21 cellular contexts compared by ENCODE assay signal in the genomic region with DNA sequence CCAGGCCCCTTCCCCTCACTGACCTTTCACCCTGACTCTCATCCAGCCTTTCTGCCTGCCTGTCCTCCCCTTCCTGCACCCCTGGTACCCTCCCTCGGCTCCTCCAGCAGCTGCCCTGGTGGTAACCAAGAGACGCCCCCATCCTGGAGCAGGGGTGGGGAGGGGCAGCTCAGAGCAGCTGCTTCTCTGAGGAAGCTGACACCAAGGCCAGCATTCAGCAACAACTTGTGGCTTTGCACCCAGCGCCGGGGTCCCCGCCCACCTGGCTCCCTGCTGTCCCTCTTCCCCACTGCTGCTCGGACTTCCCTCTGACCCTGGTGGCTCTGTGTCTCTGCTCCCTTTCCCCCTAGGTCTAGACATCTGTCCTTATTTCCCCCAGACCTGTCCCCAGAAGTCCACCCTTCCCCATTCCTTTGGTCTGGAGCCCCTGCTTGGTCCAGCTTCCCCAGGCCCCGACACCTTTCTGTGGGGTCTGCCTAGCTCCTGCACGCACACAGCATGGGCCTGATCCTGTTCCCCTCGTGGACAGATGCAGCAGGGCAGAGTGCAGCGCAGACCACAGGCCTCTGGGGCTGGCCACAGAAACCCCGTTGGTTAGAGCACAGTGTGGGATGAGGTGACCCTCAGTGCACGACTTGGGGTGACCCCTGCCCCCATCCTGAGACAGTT. TPM values are rescaled to one million over a fixed set of nuclear protein-coding genes. Genes with fewer than 3 reads are reported as not detected.
A peak's percentile ranks its signal among the peaks of the same experiment; 100 is the strongest.
DNase-seq lines count a peak whose midpoint lies in the region; ATAC-seq, FAIRE-seq and TF ChIP-seq lines count a peak whose summit lies in the region.
"Had no signal": no experiment of that assay in that cellular context is flagged by ENCODE, and none has a peak within 500 bp of the region (broad histone marks: within the 10 kb centered on the region; RNA-seq: fewer than 3 reads in every experiment).

No MANE protein-coding gene starts in this region.

- TF ChIP-seq CTCF in gastrocnemius medialis (IDR thresholded peaks at IDR 0.05 in 4 of 5, conservative IDR thresholded peaks at IDR 0.05 in 1 of 5) (no peak), lower lobe of right lung (IDR thresholded peaks at IDR 0.05) (no peak)

- ATAC-seq in gastrocnemius medialis (no peak), lower lobe of right lung (no peak)
- ATAC-seq: Panc1 had no signal

- peak overlapping the region; percentile 34 for H3K27ac Mint-ChIP-seq in activated CD4-positive, alpha-beta T cell treated with anti-CD3 and anti-CD28 coated beads, Interleukin-2, amount 10 ng/mL, durations not matched to agents 24 days and 14 days
- no peak overlapping the region for H3K27ac Mint-ChIP-seq in activated CD4-positive, alpha-beta T cell treated with anti-CD3 and anti-CD28 coated beads, Interleukin-2, amount 10 ng/mL, durations not matched to agents 7 days and 5 days
- H3K27ac Mint-ChIP-seq in dendritic cell treated with granulocyte-macrophage colony-stimulating factor and Interleukin-4, amounts not matched to agents 40 ng/mL and 50 ng/mL, for 4 days, result peak overlapping the region; percentile 24

- DNase-seq in activated CD4-positive, alpha-beta T cell treated with anti-CD3 and anti-CD28 coated beads, Interleukin-2, amount 10 ng/mL, durations not matched to agents 24 days and 14 days, result no peak
- DNase-seq in activated CD4-positive, alpha-beta T cell treated with anti-CD3 and anti-CD28 coated beads, Interleukin-2, amount 10 ng/mL, durations not matched to agents 7 days and 5 days, result no peak
- peak; percentile 57 for DNase-seq in MV-4-11 (lab: John Stamatoyannopoulos, UW)
- peak in 1 of 2 donors; percentile 43 for DNase-seq in gastrocnemius medialis
- DNase-seq in lower lobe of right lung, result no peak
- no peak for DNase-seq in GM12892 (ENCODE audit: insufficient read length)
- no peak for DNase-seq in posterior vena cava (ENCODE audit: low spot score)
- DNase-seq: ACHN; activated CD4-positive, alpha-beta T cell treated with anti-CD3 and anti-CD28 coated beads for 1 hour; activated T-cell treated with anti-CD3 and anti-CD28 coated beads, Interleukin-2, amount 50 U/mL, for 48 hours; adrenal gland; HCEC 1CT; KG1; NCI-H1436 treated with DMSO at 0.1 percent for 48 hours; NCI-H446 treated with DMSO at 0.1 percent for 48 hours; posterior cingulate gyrus; T-helper 1 cell; testis had no signal

- peaks cover 8% of the 10 kb centered on the region for H3K36me3 Mint-ChIP-seq in activated CD4-positive, alpha-beta T cell treated with anti-CD3 and anti-CD28 coated beads, Interleukin-2, amount 10 ng/mL, durations not matched to agents 24 days and 14 days (ENCODE audit: low read depth)
- H3K36me3 Mint-ChIP-seq in activated CD4-positive, alpha-beta T cell treated with anti-CD3 and anti-CD28 coated beads, Interleukin-2, amount 10 ng/mL, durations not matched to agents 7 days and 5 days (ENCODE audit: low read depth), result peaks cover 5% of the 10 kb centered on the region
- H3K36me3 Mint-ChIP-seq in dendritic cell treated with granulocyte-macrophage colony-stimulating factor and Interleukin-4, amounts not matched to agents 40 ng/mL and 50 ng/mL, for 4 days (ENCODE audit: low read depth), result peaks cover 40% of the 10 kb centered on the region

- H3K4me3 ChIP-seq in gastrocnemius medialis, result no peak overlapping the region
- no peak overlapping the region for H3K4me3 ChIP-seq in lower lobe of right lung
- H3K4me3 ChIP-seq: adrenal gland, testis had no signal

- no peaks in the 10 kb centered on the region for H3K27me3 ChIP-seq in gastrocnemius medialis
- no peaks in the 10 kb centered on the region for H3K27me3 ChIP-seq in lower lobe of right lung (ENCODE audit: low read depth)
- H3K27me3 ChIP-seq: adrenal gland, testis had no signal

- TF ChIP-seq POLR2A in gastrocnemius medialis (IDR thresholded peaks at IDR 0.05), result no peak
- TF ChIP-seq POLR2A in GM12892 (IDR thresholded peaks at IDR 0.05; ENCODE audit: low read depth, low read length), result no peak

- H3K9me3 Mint-ChIP-seq in activated CD4-positive, alpha-beta T cell treated with anti-CD3 and anti-CD28 coated beads, Interleukin-2, amount 10 ng/mL, durations not matched to agents 24 days and 14 days, result no peaks in the 10 kb centered on the region
- no peaks in the 10 kb centered on the region for H3K9me3 Mint-ChIP-seq in activated CD4-positive, alpha-beta T cell treated with anti-CD3 and anti-CD28 coated beads, Interleukin-2, amount 10 ng/mL, durations not matched to agents 7 days and 5 days
- H3K9me3 Mint-ChIP-seq in dendritic cell treated with granulocyte-macrophage colony-stimulating factor and Interleukin-4, amounts not matched to agents 40 ng/mL and 50 ng/mL, for 4 days, result no peaks in the 10 kb centered on the region

- H3K4me1 ChIP-seq in gastrocnemius medialis (peaks cover 38 to 57% of the 10 kb centered on the region in 2 donors), lower lobe of right lung (peaks cover 15% of the 10 kb centered on the region)

- no peak for FAIRE-seq in GM12892 (lab: Jason Lieb, UNC)
- FAIRE-seq: GM12891 had no signal

- no peaks in the 10 kb centered on the region for H3K27me3 Mint-ChIP-seq in activated CD4-positive, alpha-beta T cell treated with anti-CD3 and anti-CD28 coated beads, Interleukin-2, amount 10 ng/mL, durations not matched to agents 24 days and 14 days
- peaks cover 1% of the 10 kb centered on the region for H3K27me3 Mint-ChIP-seq in activated CD4-positive, alpha-beta T cell treated with anti-CD3 and anti-CD28 coated beads, Interleukin-2, amount 10 ng/mL, durations not matched to agents 7 days and 5 days
- peaks cover 33% of the 10 kb centered on the region for H3K27me3 Mint-ChIP-seq in dendritic cell treated with granulocyte-macrophage colony-stimulating factor and Interleukin-4, amounts not matched to agents 40 ng/mL and 50 ng/mL, for 4 days

- no peak overlapping the region for H3K4me3 Mint-ChIP-seq in activated CD4-positive, alpha-beta T cell treated with anti-CD3 and anti-CD28 coated beads, Interleukin-2, amount 10 ng/mL, durations not matched to agents 24 days and 14 days
- no peak overlapping the region for H3K4me3 Mint-ChIP-seq in activated CD4-positive, alpha-beta T cell treated with anti-CD3 and anti-CD28 coated beads, Interleukin-2, amount 10 ng/mL, durations not matched to agents 7 days and 5 days
- no peak overlapping the region for H3K4me3 Mint-ChIP-seq in dendritic cell treated with granulocyte-macrophage colony-stimulating factor and Interleukin-4, amounts not matched to agents 40 ng/mL and 50 ng/mL, for 4 days

- H3K27ac ChIP-seq in gastrocnemius medialis, result peak overlapping the region; percentile 83 to 92 (median 90)
- no peak overlapping the region for H3K27ac ChIP-seq in lower lobe of right lung
- H3K27ac ChIP-seq: adrenal gland, testis had no signal

- peaks cover 21% of the 10 kb centered on the region for H3K4me1 Mint-ChIP-seq in activated CD4-positive, alpha-beta T cell treated with anti-CD3 and anti-CD28 coated beads, Interleukin-2, amount 10 ng/mL, durations not matched to agents 24 days and 14 days
- H3K4me1 Mint-ChIP-seq in activated CD4-positive, alpha-beta T cell treated with anti-CD3 and anti-CD28 coated beads, Interleukin-2, amount 10 ng/mL, durations not matched to agents 7 days and 5 days, result peaks cover 29% of the 10 kb centered on the region
- H3K4me1 Mint-ChIP-seq in dendritic cell treated with granulocyte-macrophage colony-stimulating factor and Interleukin-4, amounts not matched to agents 40 ng/mL and 50 ng/mL, for 4 days (ENCODE audit: low read depth), result peaks cover 34% of the 10 kb centered on the region

- H3K9me3 ChIP-seq in gastrocnemius medialis (no peaks in the 10 kb centered on the region), lower lobe of right lung (no peaks in the 10 kb centered on the region)
- H3K9me3 ChIP-seq: adrenal gland, testis had no signal

- peaks cover 0 to 12% of the 10 kb centered on the region in 2 donors for H3K36me3 ChIP-seq in gastrocnemius medialis
- H3K36me3 ChIP-seq in lower lobe of right lung, result peaks cover 20% of the 10 kb centered on the region

- in situ Hi-C loops in gastrocnemius medialis (cut with MboI; ENCODE audit: low sequenced_read_pairs in 4 of 4), result loop anchor here in 1 of 4 donors (10.0 kb wide), 1 partner anchor 68 kb away; no protein-coding TSS in a partner anchor

- intact Hi-C loops in activated CD4-positive, alpha-beta T cell treated with anti-CD3 and anti-CD28 coated beads, Interleukin-2, amount 10 ng/mL, durations not matched to agents 24 days and 14 days (cut with micrococcal nuclease), result no loop called here
- intact Hi-C loops in dendritic cell treated with granulocyte-macrophage colony-stimulating factor and Interleukin-4, amounts not matched to agents 40 ng/mL and 50 ng/mL, for 4 days (cut with micrococcal nuclease), result no loop called here
- intact Hi-C loops in gastrocnemius medialis (cut with DNase I; ENCODE audit: low total_unique reads) (loop anchor here (10.0 kb wide), 1 partner anchor 342 kb away; a partner anchor contains a TSS), lower lobe of right lung (cut with DNase I) (no loop called here), posterior vena cava (cut with DNase I) (no loop called here)

- POLR2A ChIA-PET in activated CD4-positive, alpha-beta T cell treated with anti-CD3 and anti-CD28 coated beads, Interleukin-2, amount 10 ng/mL, durations not matched to agents 7 days and 5 days (lab: Charles Lee), result no interaction called here

- CTCF ChIA-PET in activated CD4-positive, alpha-beta T cell treated with anti-CD3 and anti-CD28 coated beads, Interleukin-2, amount 10 ng/mL, durations not matched to agents 7 days and 5 days (lab: Charles Lee), result interaction anchor here (1.0 kb wide), 1 partner anchor 14 kb away, joined by 4 read pairs; no protein-coding TSS in a partner anchor

RNA-seq across cellular contexts. Expression of a gene that starts 1.2 kb away (rescaled TPM):
- total RNA-seq in activated CD4-positive, alpha-beta T cell treated with anti-CD3 and anti-CD28 coated beads, Interleukin-2, amount 10 ng/mL, durations not matched to agents 24 days and 14 days, result 1.8 and 2.4 TPM in 2 replicates
- 1 to 10 TPM; 1.3 to 2.7 TPM for total RNA-seq in activated CD4-positive, alpha-beta T cell treated with anti-CD3 and anti-CD28 coated beads, Interleukin-2, amount 10 ng/mL, durations not matched to agents 7 days and 5 days
- 100 to 1,000 TPM; 380 to 909 (median 764) TPM for total RNA-seq in gastrocnemius medialis
- total RNA-seq in lower lobe of right lung, result 0.38 TPM
- polyA plus RNA-seq in GM12892 (2012; ENCODE audit: missing spikeins), result 1.8 TPM
- 1 to 10 TPM in 1 of 2 donors, under 1 TPM in 1; 0.42 to 1.3 TPM for total RNA-seq in posterior vena cava

RNA-seq across cellular contexts. Expression of a gene that starts 13.5 kb away (rescaled TPM):
- total RNA-seq in activated CD4-positive, alpha-beta T cell treated with anti-CD3 and anti-CD28 coated beads, Interleukin-2, amount 10 ng/mL, durations not matched to agents 24 days and 14 days, result 49.7 and 51.7 TPM in 2 replicates
- total RNA-seq in activated CD4-positive, alpha-beta T cell treated with anti-CD3 and anti-CD28 coated beads, Interleukin-2, amount 10 ng/mL, durations not matched to agents 7 days and 5 days, result 10 to 100 TPM; 62.6 to 66.6 TPM
- total RNA-seq in gastrocnemius medialis (10 to 100 TPM; 13.9 to 28.5 (median 20.6) TPM), lower lobe of right lung (49.0 TPM), posterior vena cava (10 to 100 TPM; 27.6 to 31.0 TPM)
- 19.9 TPM for polyA plus RNA-seq in GM12892 (2012; ENCODE audit: missing spikeins)

RNA-seq across cellular contexts. Expression of a gene that starts 31.0 kb away (rescaled TPM):
- total RNA-seq in activated CD4-positive, alpha-beta T cell treated with anti-CD3 and anti-CD28 coated beads, Interleukin-2, amount 10 ng/mL, durations not matched to agents 24 days and 14 days, result 276 and 279 TPM in 2 replicates
- total RNA-seq in activated CD4-positive, alpha-beta T cell treated with anti-CD3 and anti-CD28 coated beads, Interleukin-2, amount 10 ng/mL, durations not matched to agents 7 days and 5 days, result 100 to 1,000 TPM; 105 to 125 TPM
- total RNA-seq in gastrocnemius medialis, result 100 to 1,000 TPM; 140 to 196 (median 167) TPM
- total RNA-seq in lower lobe of right lung, result 112 TPM
- 154 TPM for polyA plus RNA-seq in GM12892 (2012; ENCODE audit: missing spikeins)
- total RNA-seq in posterior vena cava, result 10 to 100 TPM; 74.4 to 76.2 TPM

RNA-seq across cellular contexts. Expression of a gene that starts 47.9 kb away (rescaled TPM):
- total RNA-seq in activated CD4-positive, alpha-beta T cell treated with anti-CD3 and anti-CD28 coated beads, Interleukin-2, amount 10 ng/mL, durations not matched to agents 24 days and 14 days, result 20.5 and 23.7 TPM in 2 replicates
- 10 to 100 TPM; 16.8 to 21.1 TPM for total RNA-seq in activated CD4-positive, alpha-beta T cell treated with anti-CD3 and anti-CD28 coated beads, Interleukin-2, amount 10 ng/mL, durations not matched to agents 7 days and 5 days
- total RNA-seq in gastrocnemius medialis (10 to 100 TPM in 1 of 4 donors, 1 to 10 TPM in 3; 2.9 to 13.9 (median 6.4) TPM), lower lobe of right lung (18.8 TPM), posterior vena cava (10 to 100 TPM; 10.3 to 13.7 TPM)
- polyA plus RNA-seq in GM12892 (2012; ENCODE audit: missing spikeins), result 18.6 TPM

RNA-seq across cellular contexts. Expression of a gene that starts 54.3 kb away (rescaled TPM):
- total RNA-seq in activated CD4-positive, alpha-beta T cell treated with anti-CD3 and anti-CD28 coated beads, Interleukin-2, amount 10 ng/mL, durations not matched to agents 24 days and 14 days, result 299 and 321 TPM in 2 replicates
- 100 to 1,000 TPM; 257 to 265 TPM for total RNA-seq in activated CD4-positive, alpha-beta T cell treated with anti-CD3 and anti-CD28 coated beads, Interleukin-2, amount 10 ng/mL, durations not matched to agents 7 days and 5 days
- total RNA-seq in gastrocnemius medialis (10 to 100 TPM; 24.0 to 68.6 (median 47.7) TPM), lower lobe of right lung (145 TPM), posterior vena cava (10 to 100 TPM; 66.5 to 72.2 TPM)
- 68.5 TPM for polyA plus RNA-seq in GM12892 (2012; ENCODE audit: missing spikeins)

Comparison
In these comparisons a context has a peak if more than half of its experiments do, and no peak if none do; other contexts are left out.
1. RNA of a gene that starts 1.2 kb away (total RNA-seq): 380 to 909 TPM in gastrocnemius medialis; 1.3 to 2.7 TPM in activated CD4-positive, alpha-beta T cell treated with anti-CD3 and anti-CD28 coated beads, Interleukin-2, amount 10 ng/mL, durations not matched to agents 7 days and 5 days, 1.8 to 2.4 TPM in activated CD4-positive, alpha-beta T cell treated with anti-CD3 and anti-CD28 coated beads, Interleukin-2, amount 10 ng/mL, durations not matched to agents 24 days and 14 days, 0.42 to 1.3 TPM in posterior vena cava and 0.38 TPM in lower lobe of right lung (single experiment); every median in the first group is over 100 times any median in the second.